8 cellular contexts compared by ENCODE assay signal in genomic region chr20:63741354-63741675, GRCh38. TPM values are rescaled to one million over a fixed set of nuclear protein-coding genes. Genes with fewer than 3 reads are reported as not detected.
A peak's percentile ranks its signal among the peaks of the same experiment; 100 is the strongest.
DNase-seq lines count a peak whose midpoint lies in the region; ATAC-seq and TF ChIP-seq lines count a peak whose summit lies in the region.

No MANE protein-coding gene starts in this region.

- H3K9ac ChIP-seq in neural cell (ENCODE audit: low read length) = peak overlapping the region; percentile 76

- H3K27ac ChIP-seq in neural cell (ENCODE audit: low read length) = peak overlapping the region; percentile 47

- intact Hi-C loops in dendritic cell treated with granulocyte-macrophage colony-stimulating factor and Interleukin-4, amounts not matched to agents 40 ng/mL and 50 ng/mL, for 4 days (cut with micrococcal nuclease) = no loop called here

- peak overlapping the region; percentile 77 for H3K4me3 ChIP-seq in AG09309 (ENCODE audit: control insufficient read depth, low read depth, low read length)
- H3K4me3 ChIP-seq in LNCaP clone FGC (ENCODE audit: low read depth, low read length) = peak overlapping the region; percentile 70
- H3K4me3 ChIP-seq in neural cell (ENCODE audit: low read length) = peak overlapping the region; percentile 84

- H3K9me2 ChIP-seq in neural cell (ENCODE audit: insufficient read depth, low read length) = no peaks in the 10 kb centered on the region

- H3K9me3 Mint-ChIP-seq in dendritic cell treated with granulocyte-macrophage colony-stimulating factor and Interleukin-4, amounts not matched to agents 40 ng/mL and 50 ng/mL, for 4 days = no peaks in the 10 kb centered on the region

- DNase-seq in AG09309 (ENCODE audit: low read depth) (no peak), LNCaP clone FGC (ENCODE audit: low read depth) (no peak), DMS153 treated with DMSO at 0.1 percent for 48 hours (lab: John Stamatoyannopoulos, UW; ENCODE audit: unreplicated experiment) (no peak)

- TF ChIP-seq CTCF in AG09309 (IDR thresholded peaks at IDR 0.05; ENCODE audit: control insufficient read depth, insufficient read depth, low read depth, low read length, missing control alignments) = no peak
- no peak for TF ChIP-seq CTCF in LNCaP clone FGC (IDR thresholded peaks at IDR 0.05; ENCODE audit: control insufficient read depth, extremely low read depth, insufficient read depth)
- no peak for TF ChIP-seq CTCF in neural cell (IDR thresholded peaks at IDR 0.05; ENCODE audit: poor library complexity, severe bottlenecking)

- H3K4me2 ChIP-seq in neural cell (ENCODE audit: low read length) = peak overlapping the region; percentile 70

- peaks cover 35% of the 10 kb centered on the region for H3K4me1 Mint-ChIP-seq in dendritic cell treated with granulocyte-macrophage colony-stimulating factor and Interleukin-4, amounts not matched to agents 40 ng/mL and 50 ng/mL, for 4 days (ENCODE audit: low read depth)

- H3K36me3 ChIP-seq in neural cell (ENCODE audit: insufficient read depth, low read length) = no peaks in the 10 kb centered on the region

- H2AFZ ChIP-seq in neural cell (ENCODE audit: low read depth, low read length) = no peak overlapping the region

- H3K27me3 Mint-ChIP-seq in dendritic cell treated with granulocyte-macrophage colony-stimulating factor and Interleukin-4, amounts not matched to agents 40 ng/mL and 50 ng/mL, for 4 days = peaks cover 21% of the 10 kb centered on the region

- no peaks in the 10 kb centered on the region for H3K9me3 ChIP-seq in neural cell (ENCODE audit: low read length)

- peak overlapping the region; percentile 25 for H3K27ac Mint-ChIP-seq in dendritic cell treated with granulocyte-macrophage colony-stimulating factor and Interleukin-4, amounts not matched to agents 40 ng/mL and 50 ng/mL, for 4 days

- no peaks in the 10 kb centered on the region for H3F3A ChIP-seq in neural cell (ENCODE audit: insufficient read depth, low read length, poor library complexity, severe bottlenecking)

- TF ChIP-seq RAD21 in neural cell (conservative IDR thresholded peaks at IDR 0.05) = no peak

- ATAC-seq in HG03139 (IDR thresholded peaks at IDR 0.05; ENCODE audit: unreplicated experiment) (no peak), HG02852 (IDR thresholded peaks at IDR 0.05; ENCODE audit: unreplicated experiment) (no peak), GM21619 (IDR thresholded peaks at IDR 0.05; ENCODE audit: unreplicated experiment) (no peak)

- H3K4me3 Mint-ChIP-seq in dendritic cell treated with granulocyte-macrophage colony-stimulating factor and Interleukin-4, amounts not matched to agents 40 ng/mL and 50 ng/mL, for 4 days = peak overlapping the region; percentile 64

- H4K20me1 ChIP-seq in neural cell (ENCODE audit: insufficient read depth) = no peaks in the 10 kb centered on the region

- no peaks in the 10 kb centered on the region for H3K79me2 ChIP-seq in neural cell (replicated peaks; ENCODE audit: insufficient read depth, low read length)

- H3K27me3 ChIP-seq in neural cell (ENCODE audit: insufficient read depth, low read depth, low read length) = no peaks in the 10 kb centered on the region

- peaks cover 50% of the 10 kb centered on the region for H3K36me3 Mint-ChIP-seq in dendritic cell treated with granulocyte-macrophage colony-stimulating factor and Interleukin-4, amounts not matched to agents 40 ng/mL and 50 ng/mL, for 4 days (ENCODE audit: low read depth)

- no peak for TF ChIP-seq EP300 in neural cell (conservative IDR thresholded peaks at IDR 0.05; ENCODE audit: poor library complexity, severe bottlenecking)

TF ChIP-seq in neural cell, 6 proteins besides CTCF, POLR2A, EP300 and RAD21:
- TF ChIP-seq REST (IDR thresholded peaks at IDR 0.05; ENCODE audit: borderline replicate concordance) (no peak), SMC3 (conservative IDR thresholded peaks at IDR 0.05; ENCODE audit: poor library complexity) (no peak), MXI1 (conservative IDR thresholded peaks at IDR 0.05; ENCODE audit: poor library complexity, severe bottlenecking) (no peak), POLR2AphosphoS5 (IDR thresholded peaks at IDR 0.05) (no peak), EZH2 (IDR thresholded peaks at IDR 0.05; ENCODE audit: borderline replicate concordance, insufficient read depth, low read length, poor library complexity, severe bottlenecking) (no peak), TAF1 (IDR thresholded peaks at IDR 0.05; ENCODE audit: low read depth) (no peak)

RNA-seq across cellular contexts. Expression of gene SLC2A4RG, which starts 1.7 kb away (rescaled TPM):
- 52.1 and 61.8 TPM in 2 replicates for polyA plus RNA-seq in neural cell
- 15.3 and 19.4 TPM in 2 replicates for polyA minus RNA-seq in neural cell

RNA-seq across cellular contexts. Expression of gene LIME1, which starts 4.9 kb away (rescaled TPM):
- polyA plus RNA-seq in neural cell = 65.2 and 83.6 TPM in 2 replicates
- 9.1 and 11.4 TPM in 2 replicates for polyA minus RNA-seq in neural cell

RNA-seq across cellular contexts. Expression of gene ZGPAT, which starts 33.5 kb away (rescaled TPM):
- polyA plus RNA-seq in neural cell = 60.8 and 67.5 TPM in 2 replicates
- 20.6 and 25.8 TPM in 2 replicates for polyA minus RNA-seq in neural cell

RNA-seq across cellular contexts. Expression of gene ARFRP1, which starts 33.5 kb away (rescaled TPM):
- polyA plus RNA-seq in neural cell = 70.9 and 78.0 TPM in 2 replicates
- 24.1 and 24.7 TPM in 2 replicates for polyA minus RNA-seq in neural cell

RNA-seq across cellular contexts. Expression of gene TNFRSF6B, which starts 44.9 kb away (rescaled TPM):
- 9.4 TPM in 1 of 2 replicates, not detected in the other for polyA plus RNA-seq in neural cell
- not detected in 2 replicates for polyA minus RNA-seq in neural cell
